1 cellular context compared by ENCODE assay signal in the genomic region with DNA sequence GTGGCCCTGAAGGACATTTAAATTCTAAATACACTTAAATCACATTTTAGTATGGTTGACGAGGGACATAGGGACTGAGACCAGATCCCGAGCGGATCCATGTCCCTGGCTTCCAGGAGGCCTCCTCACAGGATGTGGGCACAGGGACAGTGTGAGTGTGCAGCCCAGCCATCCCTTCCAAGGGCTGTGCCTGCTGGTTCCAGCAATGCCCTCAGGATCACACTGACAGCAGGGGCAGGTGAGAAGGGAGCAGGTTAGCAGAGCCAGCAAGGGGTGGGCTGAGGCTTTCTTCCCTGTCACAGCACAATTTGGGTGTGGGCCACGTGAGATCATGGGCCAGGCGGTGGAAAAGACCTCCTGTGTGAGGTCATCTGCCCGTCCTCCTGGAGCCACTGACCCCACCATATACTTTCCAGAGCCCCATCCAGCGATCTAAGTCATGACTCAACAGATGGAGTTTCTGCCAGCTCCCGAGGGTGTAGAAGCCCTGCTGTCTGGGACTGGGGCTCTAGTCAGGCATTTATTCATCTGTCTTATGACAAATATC.
TF ChIP-seq lines count a peak whose summit lies in the region.

No MANE protein-coding gene starts in this region.

TF ChIP-seq in IMR-90, 13 proteins besides CTCF, POLR2A, EP300 and RAD21 (continued from another document):
- TF ChIP-seq FOS (IDR thresholded peaks at IDR 0.05; ENCODE audit: low read depth, low read length) (no peak), MXI1 (IDR thresholded peaks at IDR 0.05; ENCODE audit: borderline replicate concordance, low read depth, low read length) (no peak)
- TF ChIP-seq, protein P1, sequence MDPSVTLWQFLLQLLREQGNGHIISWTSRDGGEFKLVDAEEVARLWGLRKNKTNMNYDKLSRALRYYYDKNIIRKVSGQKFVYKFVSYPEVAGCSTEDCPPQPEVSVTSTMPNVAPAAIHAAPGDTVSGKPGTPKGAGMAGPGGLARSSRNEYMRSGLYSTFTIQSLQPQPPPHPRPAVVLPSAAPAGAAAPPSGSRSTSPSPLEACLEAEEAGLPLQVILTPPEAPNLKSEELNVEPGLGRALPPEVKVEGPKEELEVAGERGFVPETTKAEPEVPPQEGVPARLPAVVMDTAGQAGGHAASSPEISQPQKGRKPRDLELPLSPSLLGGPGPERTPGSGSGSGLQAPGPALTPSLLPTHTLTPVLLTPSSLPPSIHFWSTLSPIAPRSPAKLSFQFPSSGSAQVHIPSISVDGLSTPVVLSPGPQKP (IDR thresholded peaks at IDR 0.05; ENCODE audit: borderline replicate concordance, low read depth, low read length), result no peak
